In genomic region chr7:47799529-47799928, GRCh38 we compare ENCODE assay signal across 25 cellular contexts.
"Had no signal": no experiment of that assay in that cellular context is flagged by ENCODE, and none has a peak within 500 bp of the region (broad histone marks: within the 10 kb centered on the region; RNA-seq: fewer than 3 reads in every experiment).

No MANE protein-coding gene starts in this region.

- H3K4me1 ChIP-seq: gastrocnemius medialis, suprapubic skin, transverse colon, upper lobe of right lung, vagina had no signal

- ATAC-seq: effector memory CD8-positive, alpha-beta T cell; gastrocnemius medialis; left lobe of liver; mucosa of descending colon; natural killer cell treated with Interleukin-12 subunit alpha and Interleukin-12 subunit beta and Interleukin-15 and Interleukin-18, amount 100 ng/mL, for 72 hours; sciatic nerve; stimulated activated naive CD8-positive, alpha-beta T cell treated with anti-CD3 and anti-CD28 coated beads, Interleukin-15, amount 100 ng/mL, for 72 hours; upper lobe of right lung had no signal

- H3K27me3 ChIP-seq: gastrocnemius medialis, neutrophil, suprapubic skin, transverse colon, upper lobe of right lung, vagina had no signal

- H3K4me3 ChIP-seq: gastrocnemius medialis, lung, mucosa of descending colon, smooth muscle cell, suprapubic skin, transverse colon, upper lobe of right lung, vagina had no signal

- FAIRE-seq: kidney had no signal

- H3K79me2 ChIP-seq: parathyroid adenoma had no signal

- H3K4me2 ChIP-seq: smooth muscle cell had no signal

- H3K36me3 ChIP-seq: gastrocnemius medialis, neutrophil, suprapubic skin, transverse colon, upper lobe of right lung, vagina had no signal

- H2AFZ ChIP-seq: parathyroid adenoma had no signal

- DNase-seq: cortex of kidney; effector memory CD8-positive, alpha-beta T cell; foreskin fibroblast; gastrocnemius medialis; head of caudate nucleus; kidney; mucosa of descending colon; naive B cell; stimulated activated CD4-positive, alpha-beta T cell treated with anti-CD3 and anti-CD28 coated beads, Interleukin-12 subunit alpha, Interleukin-12 subunit beta, amount 100 ng/mL, for 4 hours; stimulated activated CD4-positive, alpha-beta T cell treated with anti-CD3 and anti-CD28 coated beads, Interleukin-1b, Interleukin-23, amount 100 ng/mL, for 48 hours; stimulated activated CD4-positive, alpha-beta T cell treated with anti-CD3 and anti-CD28 coated beads, Interleukin-4, amount 100 ng/mL, for 1 hour; stimulated activated CD8-positive, alpha-beta memory T cell treated with anti-CD3 and anti-CD28 coated beads, Interleukin-4, amount 100 ng/mL, for 48 hours; stimulated activated naive CD4-positive, alpha-beta T cell; stimulated activated naive CD8-positive, alpha-beta T cell treated with anti-CD3 and anti-CD28 coated beads, Interleukin-15, amount 100 ng/mL, for 72 hours; transverse colon; upper lobe of right lung had no signal

- H3K9ac ChIP-seq: parathyroid adenoma had no signal

- H3K9me3 ChIP-seq: gastrocnemius medialis, mucosa of descending colon, neutrophil, suprapubic skin, transverse colon, upper lobe of right lung, vagina had no signal

- H3K27ac ChIP-seq: gastrocnemius medialis, neutrophil, parathyroid adenoma, suprapubic skin, transverse colon, upper lobe of right lung, vagina had no signal
